17 cellular contexts compared by ENCODE assay signal in the genomic region with DNA sequence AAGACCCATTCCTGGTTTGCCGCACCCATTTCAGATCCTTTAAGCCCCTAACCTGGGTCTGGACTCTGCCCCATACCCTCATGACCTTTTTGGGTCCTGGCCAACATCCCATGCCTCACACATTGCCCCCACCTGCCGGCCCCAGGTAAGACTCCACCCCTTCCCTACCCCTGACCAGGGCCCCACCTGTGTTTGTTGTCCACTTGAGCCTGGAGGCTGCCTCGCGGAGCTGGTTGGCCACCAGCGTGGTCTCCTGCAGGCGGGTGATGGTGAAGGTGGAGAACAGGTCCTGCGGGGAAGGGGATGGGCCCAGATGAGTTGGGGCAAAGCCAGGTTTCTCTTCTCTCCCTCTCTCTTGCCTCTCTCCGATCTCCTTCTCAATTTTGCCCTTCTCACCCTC. TPM values are rescaled to one million over a fixed set of nuclear protein-coding genes. Genes with fewer than 3 reads are reported as not detected.
DNase-seq lines count a peak whose midpoint lies in the region; ATAC-seq and TF ChIP-seq lines count a peak whose summit lies in the region.
"Had no signal": no experiment of that assay in that cellular context is flagged by ENCODE, and none has a peak within 500 bp of the region (broad histone marks: within the 10 kb centered on the region; RNA-seq: fewer than 3 reads in every experiment).

No MANE protein-coding gene starts in this region.

- H3K9me3 Mint-ChIP-seq in CD14-positive monocyte (peaks cover 0 to 5% (median 1%) of the 10 kb centered on the region in 7 donors), WTC11 (no peaks in the 10 kb centered on the region), progenitor cell of endocrine pancreas (ENCODE audit: low read depth) (no peaks in the 10 kb centered on the region)
- H3K9me3 Mint-ChIP-seq: activated CD4-positive, alpha-beta T cell treated with anti-CD3 and anti-CD28 coated beads, Interleukin-2, amount 10 ng/mL, durations not matched to agents 7 days and 5 days had no signal

- H3K27me3 Mint-ChIP-seq in CD14-positive monocyte (ENCODE audit: low read depth in 3 of 3), result peaks cover 0 to 4% (median 0%) of the 10 kb centered on the region in 3 donors
- H3K27me3 Mint-ChIP-seq in WTC11 (ENCODE audit: low read depth), result peaks cover 11% of the 10 kb centered on the region
- H3K27me3 Mint-ChIP-seq in progenitor cell of endocrine pancreas, result no peaks in the 10 kb centered on the region
- H3K27me3 Mint-ChIP-seq: activated CD4-positive, alpha-beta T cell treated with anti-CD3 and anti-CD28 coated beads, Interleukin-2, amount 10 ng/mL, durations not matched to agents 7 days and 5 days had no signal

- TF ChIP-seq CTCF in CD14-positive monocyte (IDR thresholded peaks at IDR 0.05) (no peak), WTC11 (IDR thresholded peaks at IDR 0.05) (no peak), progenitor cell of endocrine pancreas (IDR thresholded peaks at IDR 0.05; ENCODE audit: unreplicated experiment) (no peak)

- POLR2A ChIA-PET in WTC11 (lab: Charles Lee), result interaction anchor here (0.6 to 1.2 kb wide), 5 partner anchors 17 to 1667 kb away, joined by 3 to 7 read pairs (median 6); a partner anchor contains a TSS

- CTCF ChIA-PET in WTC11 (lab: Charles Lee), result interaction anchor here (1.0 to 3.3 kb wide), 16 partner anchors 8 to 403 kb away, joined by 3 to 23 read pairs (median 6); a partner anchor contains a TSS

- no peak for ATAC-seq in WTC11
- ATAC-seq in HG03025 (IDR thresholded peaks at IDR 0.05; ENCODE audit: low FRiP score, unreplicated experiment), result no peak
- no peak for ATAC-seq in GM21381 (IDR thresholded peaks at IDR 0.05; ENCODE audit: unreplicated experiment)

- DNase-seq in NCI-H748 (lab: John Stamatoyannopoulos, UW; ENCODE audit: unreplicated experiment) (peak; percentile 76), NCI-H748 treated with DMSO at 0.1 percent for 48 hours (lab: John Stamatoyannopoulos, UW) (no peak), CD14-positive monocyte (ENCODE audit: low spot score) (no peak), WTC11 (ENCODE audit: low spot score) (no peak), progenitor cell of endocrine pancreas (ENCODE audit: low spot score, unreplicated experiment) (no peak)
- no peak for DNase-seq in stimulated activated CD4-positive, alpha-beta T cell treated with anti-CD3 and anti-CD28 coated beads, Interleukin-4, amount 100 ng/mL, for 1 hour
- DNase-seq: activated naive CD4-positive, alpha-beta T cell treated with Interleukin-2 at 50 U/mL for 16 hours; activated T-cell treated with anti-CD3 and anti-CD28 coated beads for 4 hours; central memory CD4-positive, alpha-beta T cell; HCEC 1CT; NCI-H2171; PC-3; SIG-M5; T-helper 2 cell had no signal

- H3K4me3 Mint-ChIP-seq in CD14-positive monocyte (no peak overlapping the region), WTC11 (peak overlapping the region; percentile 76), progenitor cell of endocrine pancreas (ENCODE audit: low read depth) (no peak overlapping the region)
- H3K4me3 Mint-ChIP-seq: activated CD4-positive, alpha-beta T cell treated with anti-CD3 and anti-CD28 coated beads, Interleukin-2, amount 10 ng/mL, durations not matched to agents 7 days and 5 days had no signal

- H3K27ac Mint-ChIP-seq in CD14-positive monocyte, result peak overlapping the region; percentile 27 to 85 (median 40)
- peak overlapping the region; percentile 95 for H3K27ac Mint-ChIP-seq in WTC11
- peak overlapping the region; percentile 71 for H3K27ac Mint-ChIP-seq in progenitor cell of endocrine pancreas
- H3K27ac Mint-ChIP-seq: activated CD4-positive, alpha-beta T cell treated with anti-CD3 and anti-CD28 coated beads, Interleukin-2, amount 10 ng/mL, durations not matched to agents 7 days and 5 days had no signal

- intact Hi-C loops in CD14-positive monocyte (cut with micrococcal nuclease), result no loop called here

- H3K4me1 Mint-ChIP-seq in CD14-positive monocyte (peaks cover 27% of the 10 kb centered on the region), WTC11 (peaks cover 11% of the 10 kb centered on the region), progenitor cell of endocrine pancreas (ENCODE audit: low read depth) (no peaks in the 10 kb centered on the region)

- H3K36me3 Mint-ChIP-seq in CD14-positive monocyte (peaks cover 49 to 84% of the 10 kb centered on the region in 2 donors), WTC11 (peaks cover 6% of the 10 kb centered on the region), progenitor cell of endocrine pancreas (ENCODE audit: insufficient read depth) (peaks cover 15% of the 10 kb centered on the region)

TF ChIP-seq in WTC11, 78 proteins besides CTCF, POLR2A, EP300 and RAD21:
- TF ChIP-seq CREM (CRISPR knock-in tag; IDR thresholded peaks at IDR 0.05) (no peak), JAZF1 (CRISPR knock-in tag; IDR thresholded peaks at IDR 0.05) (no peak), ZNF416 (CRISPR knock-in tag; IDR thresholded peaks at IDR 0.05) (no peak), NR2C2 (CRISPR knock-in tag; IDR thresholded peaks at IDR 0.05) (no peak)
- TF ChIP-seq, protein P1, sequence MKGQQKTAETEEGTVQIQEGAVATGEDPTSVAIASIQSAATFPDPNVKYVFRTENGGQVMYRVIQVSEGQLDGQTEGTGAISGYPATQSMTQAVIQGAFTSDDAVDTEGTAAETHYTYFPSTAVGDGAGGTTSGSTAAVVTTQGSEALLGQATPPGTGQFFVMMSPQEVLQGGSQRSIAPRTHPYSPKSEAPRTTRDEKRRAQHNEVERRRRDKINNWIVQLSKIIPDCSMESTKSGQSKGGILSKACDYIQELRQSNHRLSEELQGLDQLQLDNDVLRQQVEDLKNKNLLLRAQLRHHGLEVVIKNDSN (CRISPR knock-in tag; IDR thresholded peaks at IDR 0.05), result no peak

RNA-seq across cellular contexts. Expression of a gene that starts 19.5 kb away (rescaled TPM):
- polyA plus RNA-seq in CD14-positive monocyte, result 100 to 1,000 TPM; 218 to 305 TPM
- total RNA-seq in WTC11 (2021) (69.2 to 73.4 TPM (median 72.0 TPM) in 3 replicates), progenitor cell of endocrine pancreas (115 and 120 TPM in 2 replicates)

RNA-seq across cellular contexts. Expression of a gene that starts 19.6 kb away (rescaled TPM):
- polyA plus RNA-seq in CD14-positive monocyte, result 1 to 10 TPM; 7.9 to 9.9 TPM
- 21.8 to 26.3 TPM (median 23.7 TPM) in 3 replicates for total RNA-seq in WTC11 (2021)
- 16.3 and 17.2 TPM in 2 replicates for total RNA-seq in progenitor cell of endocrine pancreas

RNA-seq across cellular contexts. Expression of a gene that starts 34.6 kb away (rescaled TPM):
- 10 to 100 TPM; 51.0 to 53.4 TPM for polyA plus RNA-seq in CD14-positive monocyte
- total RNA-seq in WTC11 (2021) (93.3 to 115 TPM (median 104 TPM) in 3 replicates), progenitor cell of endocrine pancreas (92.0 and 106 TPM in 2 replicates)

RNA-seq across cellular contexts. Expression of a gene that starts 36.3 kb away (rescaled TPM):
- polyA plus RNA-seq in CD14-positive monocyte, result 1 to 10 TPM; 5.9 to 8.2 TPM
- total RNA-seq in WTC11 (2021) (21.4 to 25.9 TPM (median 23.9 TPM) in 3 replicates), progenitor cell of endocrine pancreas (22.3 and 24.3 TPM in 2 replicates)

RNA-seq across cellular contexts. Expression of a gene that starts 36.4 kb away (rescaled TPM):
- polyA plus RNA-seq in CD14-positive monocyte, result 1 to 10 TPM; 2.7 to 4.2 TPM
- total RNA-seq in WTC11 (2021) (7.3 to 7.7 TPM (median 7.6 TPM) in 3 replicates), progenitor cell of endocrine pancreas (12.7 and 15.1 TPM in 2 replicates)

Comparison
In these comparisons a context has a peak if more than half of its experiments do, and no peak if none do; other contexts are left out.
1. H3K27ac Mint-ChIP-seq: peak in every context shown above with its lines; median percentile 95 in WTC11; 71 in progenitor cell of endocrine pancreas; 40 in CD14-positive monocyte.